13 cellular contexts compared by ENCODE assay signal in the genomic region with DNA sequence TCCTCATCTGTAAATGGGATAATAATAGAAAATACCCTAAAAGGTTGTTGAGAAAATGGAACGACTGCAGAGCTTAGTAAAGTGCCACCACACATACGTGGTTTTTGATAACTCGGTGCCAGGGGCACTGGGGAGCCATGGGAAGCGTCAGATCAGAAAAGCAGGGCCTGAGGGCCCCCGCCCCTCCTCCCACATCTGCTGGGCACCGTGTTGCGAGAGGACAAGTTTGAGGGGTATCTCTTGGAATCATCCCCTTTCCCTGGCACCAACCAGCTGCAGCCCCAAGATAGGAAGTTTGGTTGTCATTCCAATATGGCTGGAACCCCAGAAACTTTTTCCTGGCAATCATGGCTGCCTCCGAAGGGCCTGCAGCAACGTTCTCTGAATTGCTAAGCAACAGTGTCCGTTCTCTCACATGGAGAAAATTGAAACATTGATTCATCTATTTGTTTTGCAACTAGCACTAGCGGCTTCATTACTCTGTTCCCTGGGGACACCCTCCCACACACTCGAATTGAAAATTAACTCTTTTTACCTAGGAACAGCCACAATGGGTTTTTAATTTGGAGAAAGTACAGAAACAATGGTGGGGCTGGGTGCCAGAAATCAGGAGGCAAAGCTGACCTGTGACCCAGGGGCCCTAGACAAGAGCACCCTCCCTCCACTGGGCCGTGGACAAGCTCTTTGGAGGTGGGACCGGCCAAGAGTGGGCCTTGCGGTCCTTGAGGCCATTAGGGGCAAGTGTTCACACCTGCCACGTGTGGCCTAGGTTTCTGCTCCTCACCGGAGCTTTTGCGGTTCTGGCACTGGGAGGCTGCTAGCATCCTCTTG.
DNase-seq lines count a peak whose midpoint lies in the region; ATAC-seq lines count a peak whose summit lies in the region.
"Had no signal": no experiment of that assay in that cellular context is flagged by ENCODE, and none has a peak within 500 bp of the region (broad histone marks: within the 10 kb centered on the region; RNA-seq: fewer than 3 reads in every experiment).

No MANE protein-coding gene starts in this region.

- DNase-seq in activated effector memory CD4-positive, alpha-beta T cell treated with anti-CD3 and anti-CD28 coated beads, Interleukin-2, amount 50 U/mL, for 16 hours, result peak; percentile 34
- no peak for DNase-seq in activated effector memory CD4-positive, alpha-beta T cell treated with Interleukin-2 at 50 U/mL for 16 hours
- DNase-seq in NCI-H2081 treated with DMSO at 0.1 percent for 48 hours (lab: John Stamatoyannopoulos, UW), result peak; percentile 10
- DNase-seq in fibroblast of the conjunctiva (ENCODE audit: low read depth), result peak; percentile 41
- DNase-seq in stromal cell of bone marrow (ENCODE audit: low read depth), result peak; percentile 78
- no peak for DNase-seq in activated T-cell treated with anti-CD3 and anti-CD28 coated beads, Interleukin-2, amount 50 U/mL, for 1 hour
- DNase-seq in NCI-H524 treated with DMSO at 0.1 percent for 48 hours (lab: John Stamatoyannopoulos, UW), result no peak
- DNase-seq: activated CD4-positive, alpha-beta T cell treated with anti-CD3 and anti-CD28 coated beads, Interleukin-2, amount 50 U/mL, for 1 hour; effector memory CD4-positive, alpha-beta T cell; NCI-H2227 treated with DMSO at 0.1 percent for 48 hours; T-helper 2 cell had no signal

- no peak for ATAC-seq in GM21786 (IDR thresholded peaks at IDR 0.05; ENCODE audit: unreplicated experiment)
- ATAC-seq: Panc1 had no signal

Comparison
In these comparisons a context has a peak if more than half of its experiments do, and no peak if none do; other contexts are left out.
1. DNase-seq: peak in activated effector memory CD4-positive, alpha-beta T cell treated with anti-CD3 and anti-CD28 coated beads, Interleukin-2, amount 50 U/mL, for 16 hours (single experiment), NCI-H2081 treated with DMSO at 0.1 percent for 48 hours (single experiment), fibroblast of the conjunctiva (single experiment) and stromal cell of bone marrow (single experiment); none in activated effector memory CD4-positive, alpha-beta T cell treated with Interleukin-2 at 50 U/mL for 16 hours (single experiment), activated T-cell treated with anti-CD3 and anti-CD28 coated beads, Interleukin-2, amount 50 U/mL, for 1 hour (single experiment) and NCI-H524 treated with DMSO at 0.1 percent for 48 hours (single experiment).